ENCODE assay signal across 9 cellular contexts in the genomic region with DNA sequence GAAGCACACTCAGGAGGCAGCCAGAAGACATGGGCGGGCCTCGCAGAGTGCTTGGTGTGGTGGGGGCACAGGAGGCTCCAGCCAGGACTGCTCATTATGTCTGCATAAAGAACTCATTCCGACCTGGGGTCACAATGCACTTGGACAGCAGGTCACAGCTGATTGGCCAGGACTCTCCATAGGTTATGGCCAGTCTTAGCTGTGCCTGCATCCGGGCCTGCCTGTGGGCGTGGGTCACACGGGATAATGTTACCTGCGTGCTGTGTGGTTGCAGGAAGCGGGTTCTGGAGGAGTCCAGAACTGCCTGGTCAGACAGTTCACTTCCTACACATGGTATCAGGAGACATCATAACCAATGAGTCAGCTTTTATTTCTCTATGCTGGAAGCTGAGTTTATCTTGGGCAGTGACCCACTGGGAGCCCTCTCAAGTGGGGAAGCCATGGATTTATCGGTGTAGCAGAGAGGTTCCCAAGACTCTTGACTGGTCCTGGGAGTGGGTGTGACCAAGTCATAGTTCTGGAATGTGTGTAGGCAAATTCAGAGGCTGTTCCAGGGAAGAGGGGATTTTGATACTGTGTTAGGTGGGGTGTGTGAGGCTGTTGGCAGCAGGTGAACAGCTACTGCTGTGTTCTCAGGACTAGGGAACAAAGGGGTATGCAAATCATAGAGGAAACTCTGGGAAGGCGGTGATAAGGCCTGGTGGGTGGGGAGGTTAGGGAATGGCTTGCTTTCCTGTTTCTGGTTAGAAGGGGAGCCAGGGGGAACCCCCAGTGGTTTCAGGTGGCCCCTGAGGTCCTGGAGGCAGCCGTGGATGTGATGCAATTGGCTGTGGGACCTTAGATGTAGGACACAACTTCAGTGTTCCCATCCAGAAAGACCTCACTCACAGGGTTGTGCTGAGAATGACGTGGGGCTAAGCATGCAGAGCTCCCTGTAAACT. TPM values are rescaled to one million over a fixed set of nuclear protein-coding genes. Genes with fewer than 3 reads are reported as not detected.
A peak's percentile ranks its signal among the peaks of the same experiment; 100 is the strongest.
DNase-seq lines count a peak whose midpoint lies in the region; ATAC-seq, FAIRE-seq and TF ChIP-seq lines count a peak whose summit lies in the region.
"Had no signal": no experiment of that assay in that cellular context is flagged by ENCODE, and none has a peak within 500 bp of the region (broad histone marks: within the 10 kb centered on the region; RNA-seq: fewer than 3 reads in every experiment).

No MANE protein-coding gene starts in this region.

- TF ChIP-seq CTCF in astrocyte (IDR thresholded peaks at IDR 0.05; ENCODE audit: insufficient read depth, low read depth, low read length) (no peak), upper lobe of right lung (IDR thresholded peaks at IDR 0.05) (no peak)

- H3K4me1 ChIP-seq in astrocyte (ENCODE audit: insufficient read depth, low read length) (peaks cover 24% of the 10 kb centered on the region), upper lobe of right lung (peaks cover 7% of the 10 kb centered on the region)

- H3K27me3 ChIP-seq in astrocyte (ENCODE audit: insufficient read depth, low read length) (no peaks in the 10 kb centered on the region), upper lobe of right lung (no peaks in the 10 kb centered on the region)

- no peaks in the 10 kb centered on the region for H3K36me3 ChIP-seq in astrocyte (ENCODE audit: insufficient read depth, low read length)
- H3K36me3 ChIP-seq in upper lobe of right lung, result no peaks in the 10 kb centered on the region

- H2AFZ ChIP-seq in astrocyte (ENCODE audit: low read depth, low read length), result peak overlapping the region; percentile 23

- no peaks in the 10 kb centered on the region for H3K27me3 Mint-ChIP-seq in astrocyte (ENCODE audit: low read depth, unreplicated experiment)
- H3K27me3 Mint-ChIP-seq in T-helper 2 cell treated with Interferon-gamma antibody and Interleukin-4, amounts not matched to agents 5 μg/mL and 100 μg/mL, for 36 hours (ENCODE audit: low read depth), result no peaks in the 10 kb centered on the region

- H3K4me3 ChIP-seq in astrocyte (ENCODE audit: insufficient read depth, low read depth, low read length), result no peak overlapping the region
- no peak overlapping the region for H3K4me3 ChIP-seq in upper lobe of right lung

- H3K9me3 ChIP-seq in astrocyte (ENCODE audit: insufficient read depth, low read depth, low read length) (no peaks in the 10 kb centered on the region), upper lobe of right lung (no peaks in the 10 kb centered on the region)

- intact Hi-C loops in Right ventricle myocardium inferior (cut with DNase I) (no loop called here), Right ventricle myocardium superior (cut with DNase I) (no loop called here), left colon (cut with DNase I, micrococcal nuclease) (no loop called here), upper lobe of right lung (cut with DNase I) (loop anchor here (10.0 kb wide), 1 partner anchor 332 kb away; a partner anchor contains a TSS)

- H3K4me3 Mint-ChIP-seq in astrocyte (ENCODE audit: unreplicated experiment), result peak overlapping the region; percentile 58
- H3K4me3 Mint-ChIP-seq in T-helper 2 cell treated with Interferon-gamma antibody and Interleukin-4, amounts not matched to agents 5 μg/mL and 100 μg/mL, for 36 hours, result no peak overlapping the region

- peak overlapping the region; percentile 81 for H3K27ac Mint-ChIP-seq in astrocyte (ENCODE audit: unreplicated experiment)
- no peak overlapping the region for H3K27ac Mint-ChIP-seq in T-helper 2 cell treated with Interferon-gamma antibody and Interleukin-4, amounts not matched to agents 5 μg/mL and 100 μg/mL, for 36 hours

- FAIRE-seq in astrocyte (lab: Jason Lieb, UNC), result no peak

- peak; percentile 15 for ATAC-seq in Right ventricle myocardium inferior
- no peak for ATAC-seq in Right ventricle myocardium superior (ENCODE audit: poor library complexity)
- peak; percentile 60 for ATAC-seq in left colon
- peak; percentile 42 for ATAC-seq in upper lobe of right lung
- ATAC-seq in GM18870 (IDR thresholded peaks at IDR 0.05; ENCODE audit: unreplicated experiment), result no peak

- H3K4me2 ChIP-seq in astrocyte (ENCODE audit: low read length), result peak overlapping the region; percentile 32

- H3K9me3 Mint-ChIP-seq in astrocyte (ENCODE audit: unreplicated experiment), result no peaks in the 10 kb centered on the region
- H3K9me3 Mint-ChIP-seq in T-helper 2 cell treated with Interferon-gamma antibody and Interleukin-4, amounts not matched to agents 5 μg/mL and 100 μg/mL, for 36 hours, result no peaks in the 10 kb centered on the region
- H3K9me3 Mint-ChIP-seq: CD4-positive, alpha-beta memory T cell had no signal

- DNase-seq in Right ventricle myocardium inferior (ENCODE audit: missing footprints) (no peak), Right ventricle myocardium superior (no peak), astrocyte (ENCODE audit: low read depth) (peak; percentile 93), left colon (peak in 1 of 2 donors; percentile 70), upper lobe of right lung (no peak), NAMALWA (ENCODE audit: low spot score) (no peak)
- no peak for DNase-seq in T-helper 2 cell treated with Interferon-gamma antibody and Interleukin-4, amounts not matched to agents 5 μg/mL and 100 μg/mL, for 36 hours (ENCODE audit: low spot score)
- DNase-seq: CD4-positive, alpha-beta memory T cell had no signal

- H3K4me1 Mint-ChIP-seq in astrocyte (ENCODE audit: low read depth, unreplicated experiment), result peaks cover 18% of the 10 kb centered on the region
- H3K4me1 Mint-ChIP-seq in T-helper 2 cell treated with Interferon-gamma antibody and Interleukin-4, amounts not matched to agents 5 μg/mL and 100 μg/mL, for 36 hours (ENCODE audit: low read depth), result peaks cover 10% of the 10 kb centered on the region

- H4K20me1 ChIP-seq in astrocyte (ENCODE audit: insufficient read depth, low read length), result no peaks in the 10 kb centered on the region

- peak overlapping the region; percentile 32 for H3K9ac ChIP-seq in astrocyte (ENCODE audit: low read length)

- H3K36me3 Mint-ChIP-seq in astrocyte (ENCODE audit: low read depth, unreplicated experiment), result no peaks in the 10 kb centered on the region
- no peaks in the 10 kb centered on the region for H3K36me3 Mint-ChIP-seq in T-helper 2 cell treated with Interferon-gamma antibody and Interleukin-4, amounts not matched to agents 5 μg/mL and 100 μg/mL, for 36 hours (ENCODE audit: low read depth)
- H3K36me3 Mint-ChIP-seq: CD4-positive, alpha-beta memory T cell had no signal

- no peaks in the 10 kb centered on the region for H3K79me2 ChIP-seq in astrocyte (ENCODE audit: insufficient read depth, low read length)

- H3K27ac ChIP-seq in astrocyte (ENCODE audit: low read depth, low read length) (peak overlapping the region; percentile 62), upper lobe of right lung (no peak overlapping the region)

RNA-seq across cellular contexts. Expression of a gene that starts 51.3 kb away (rescaled TPM):
- total RNA-seq in Right ventricle myocardium inferior (32.2 TPM), Right ventricle myocardium superior (32.9 TPM), astrocyte (1.4 and 2.3 TPM in 2 replicates), left colon (10 to 100 TPM; 14.2 to 23.5 TPM), upper lobe of right lung (13.3 TPM)

Comparison
In these comparisons a context has a peak if more than half of its experiments do, and no peak if none do; other contexts are left out.
1. ATAC-seq: peak in Right ventricle myocardium inferior (single experiment), left colon (single experiment) and upper lobe of right lung (single experiment); none in Right ventricle myocardium superior (single experiment) and GM18870 (single experiment).